ENCODE assay signal across 1 cellular context in genomic region chr15:64844576-64845140, GRCh38.
TF ChIP-seq lines count a peak whose summit lies in the region.

No MANE protein-coding gene starts in this region.

TF ChIP-seq in GM12878, 131 proteins besides CTCF, POLR2A, EP300 and RAD21:
- TF ChIP-seq NKRF (conservative IDR thresholded peaks at IDR 0.05): 0 out of 2 replicates have a peak, but pooled peaks have one; percentile 13
- peak; percentile 56 for TF ChIP-seq FOXK2 (IDR thresholded peaks at IDR 0.05)
- TF ChIP-seq ATF3 (IDR thresholded peaks at IDR 0.05; ENCODE audit: borderline replicate concordance, extremely low read depth, low read depth, low read length): no peak
- no peak for TF ChIP-seq ZNF24 (IDR thresholded peaks at IDR 0.05)
- no peak for TF ChIP-seq BCL3 (IDR thresholded peaks at IDR 0.05; ENCODE audit: borderline replicate concordance, insufficient read depth, low read depth, low read length, poor library complexity, severe bottlenecking)
- no peak for TF ChIP-seq BHLHE40 (IDR thresholded peaks at IDR 0.05; ENCODE audit: borderline replicate concordance in 1 of 2, low read depth in 2 of 2, low read length in 1 of 2)
TF ChIP-seq in GM12878: peak in this region for 2.
